Comparison of ENCODE assay signal across 14 cellular contexts in the genomic region with DNA sequence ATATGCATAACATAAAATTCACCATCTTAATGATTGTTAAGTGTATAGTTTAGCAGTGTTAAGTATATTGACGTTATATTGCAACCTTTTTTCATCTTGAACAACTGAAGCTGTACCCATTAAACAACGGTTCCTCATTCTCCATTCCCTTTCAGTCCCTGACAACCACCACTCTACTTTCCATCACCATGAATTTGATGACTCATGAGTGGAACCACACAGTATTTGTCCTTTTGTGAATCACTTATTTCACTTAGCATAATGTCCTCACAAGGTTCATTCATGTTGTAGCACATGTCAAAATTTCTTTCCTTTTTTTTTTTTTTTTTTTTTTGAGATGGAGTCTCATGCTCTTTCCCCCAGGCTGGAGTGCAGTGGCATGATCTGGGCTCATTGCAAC. TPM values are rescaled to one million over a fixed set of nuclear protein-coding genes. Genes with fewer than 3 reads are reported as not detected.
DNase-seq lines count a peak whose midpoint lies in the region; ATAC-seq and TF ChIP-seq lines count a peak whose summit lies in the region.
"Had no signal": no experiment of that assay in that cellular context is flagged by ENCODE, and none has a peak within 500 bp of the region (broad histone marks: within the 10 kb centered on the region; RNA-seq: fewer than 3 reads in every experiment).

No MANE protein-coding gene starts in this region.

- DNase-seq in SIG-M5 (lab: John Stamatoyannopoulos, UW) = peak; percentile 6
- DNase-seq in SIG-M5 treated with dmso at 0.1 percent for 504 hours (lab: John Stamatoyannopoulos, UW; ENCODE audit: unreplicated experiment) = no peak
- peak; percentile 42 for DNase-seq in NB4 (ENCODE audit: low read depth)
- peak; percentile 86 for DNase-seq in astrocyte of the hippocampus (ENCODE audit: low read depth, low spot score)
- DNase-seq in naive thymus-derived CD4-positive, alpha-beta T cell = no peak
- DNase-seq in activated CD4-positive, CD25-positive, alpha-beta regulatory T cell treated with anti-CD3 and anti-CD28 coated beads, Interleukin-2, amount 50 U/mL, for 72 hours = no peak
- DNase-seq in amygdala (lab: John Stamatoyannopoulos, UW) = no peak
- DNase-seq: glutamatergic neuron, NCI-H524, right cardiac atrium had no signal

- POLR2A ChIA-PET in naive thymus-derived CD4-positive, alpha-beta T cell (lab: Charles Lee) = interaction anchor here (0.6 kb wide), 1 partner anchor 374 kb away, joined by 5 read pairs; no protein-coding TSS in a partner anchor

- no peaks in the 10 kb centered on the region for H3K27me3 ChIP-seq in naive thymus-derived CD4-positive, alpha-beta T cell (ENCODE audit: control insufficient read depth in 2 of 2, insufficient read depth in 2 of 2, low read length in 2 of 2)

- CTCF ChIA-PET in naive thymus-derived CD4-positive, alpha-beta T cell (lab: Charles Lee) = no interaction called here

- peaks cover 0 to 9% (median 7%) of the 10 kb centered on the region in 5 donors for H3K27me3 Mint-ChIP-seq in naive thymus-derived CD4-positive, alpha-beta T cell

- H3K4me3 Mint-ChIP-seq in naive thymus-derived CD4-positive, alpha-beta T cell = no peak overlapping the region
- H3K4me3 Mint-ChIP-seq: GM23338 had no signal

- H3K4me3 ChIP-seq in NB4 (ENCODE audit: low read depth, low read length) = no peak overlapping the region
- no peak overlapping the region for H3K4me3 ChIP-seq in naive thymus-derived CD4-positive, alpha-beta T cell (ENCODE audit: low read length)
- H3K4me3 ChIP-seq: coronary artery, GM23338 had no signal

- ATAC-seq in naive thymus-derived CD4-positive, alpha-beta T cell = peak; percentile 46
- no peak for ATAC-seq in HG02763 (IDR thresholded peaks at IDR 0.05; ENCODE audit: unreplicated experiment)
- ATAC-seq: GM23338, right cardiac atrium had no signal

- H3K36me3 Mint-ChIP-seq in naive thymus-derived CD4-positive, alpha-beta T cell = peaks cover 0 to 4% (median 0%) of the 10 kb centered on the region in 5 donors

- H3K4me1 Mint-ChIP-seq in naive thymus-derived CD4-positive, alpha-beta T cell = peaks cover 6 to 54% (median 12%) of the 10 kb centered on the region in 7 donors

- TF ChIP-seq CTCF in NB4 (IDR thresholded peaks at IDR 0.05; ENCODE audit: low read depth, low read length) = no peak

- H3K9me3 ChIP-seq in naive thymus-derived CD4-positive, alpha-beta T cell (ENCODE audit: control insufficient read depth in 2 of 3, low read length in 3 of 3) = no peaks in the 10 kb centered on the region

- intact Hi-C loops in naive thymus-derived CD4-positive, alpha-beta T cell (cut with micrococcal nuclease) = no loop called here

- H3K36me3 ChIP-seq in naive thymus-derived CD4-positive, alpha-beta T cell (ENCODE audit: control insufficient read depth in 2 of 3, insufficient read depth in 3 of 3, low read length in 3 of 3) = no peaks in the 10 kb centered on the region

- H3K4me1 ChIP-seq in naive thymus-derived CD4-positive, alpha-beta T cell (ENCODE audit: control insufficient read depth in 2 of 2, insufficient read depth in 2 of 2, low read length in 2 of 2) = no peaks in the 10 kb centered on the region

- no peak overlapping the region for H3K27ac ChIP-seq in naive thymus-derived CD4-positive, alpha-beta T cell (ENCODE audit: low read depth, low read length)
- H3K27ac ChIP-seq: coronary artery had no signal

- no peak overlapping the region for H3K27ac Mint-ChIP-seq in naive thymus-derived CD4-positive, alpha-beta T cell
- H3K27ac Mint-ChIP-seq: GM23338 had no signal

- no peaks in the 10 kb centered on the region for H3K9me3 Mint-ChIP-seq in naive thymus-derived CD4-positive, alpha-beta T cell
- H3K9me3 Mint-ChIP-seq: GM23338 had no signal

- TF ChIP-seq POLR2A in NB4 (IDR thresholded peaks at IDR 0.05; ENCODE audit: extremely low read depth, insufficient read length) = no peak

RNA-seq across cellular contexts. Expression of gene HOXB1, which starts 46.0 kb away (rescaled TPM):
- total RNA-seq in naive thymus-derived CD4-positive, alpha-beta T cell = not detected
- polyA plus RNA-seq in naive thymus-derived CD4-positive, alpha-beta T cell = not detected
- total RNA-seq: GM23338, mesenteric fat pad, right cardiac atrium had no signal
- polyA plus RNA-seq: GM23338, right cardiac atrium had no signal

RNA-seq across cellular contexts. Expression of gene SKAP1, which starts 54.8 kb away (rescaled TPM):
- 100 to 1,000 TPM in 4 of 5 experiments, 10 to 100 TPM in 1; 99.3 to 117 (median 109) TPM for total RNA-seq in naive thymus-derived CD4-positive, alpha-beta T cell
- polyA plus RNA-seq in naive thymus-derived CD4-positive, alpha-beta T cell = 100 to 1,000 TPM; 254 to 289 TPM
- total RNA-seq: GM23338 had no signal

Comparison
In these comparisons a context has a peak if more than half of its experiments do, and no peak if none do; other contexts are left out.
1. DNase-seq: peak in SIG-M5 (single experiment), NB4 (single experiment) and astrocyte of the hippocampus (single experiment); none in SIG-M5 treated with dmso at 0.1 percent for 504 hours (single experiment), naive thymus-derived CD4-positive, alpha-beta T cell (0 of 9), activated CD4-positive, CD25-positive, alpha-beta regulatory T cell treated with anti-CD3 and anti-CD28 coated beads, Interleukin-2, amount 50 U/mL, for 72 hours (single experiment) and amygdala (0 of 56).